Comparison of ENCODE assay signal across 25 cellular contexts in the genomic region with DNA sequence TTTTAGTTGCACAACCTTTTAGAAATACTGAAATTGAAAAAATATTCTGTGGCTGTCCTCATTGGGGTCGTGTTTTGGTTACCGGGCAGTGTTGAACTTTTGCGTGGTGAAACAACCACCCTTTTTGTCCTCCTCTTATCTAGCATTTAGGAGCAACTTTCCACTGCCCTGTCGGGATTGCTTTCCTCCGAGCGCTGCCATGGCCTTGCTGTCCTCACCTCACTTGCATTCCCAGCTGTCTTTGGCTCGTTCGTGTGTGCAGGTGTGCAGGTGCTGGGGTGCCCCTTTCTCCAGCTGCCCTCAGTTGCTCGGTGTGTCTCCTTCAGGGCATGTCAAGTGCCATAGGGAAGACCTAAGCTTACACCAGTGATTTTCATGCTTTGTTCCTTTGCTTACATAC.
"Had no signal": no experiment of that assay in that cellular context is flagged by ENCODE, and none has a peak within 500 bp of the region (broad histone marks: within the 10 kb centered on the region; RNA-seq: fewer than 3 reads in every experiment).

No MANE protein-coding gene starts in this region.

- H3K4me2 ChIP-seq: hepatocyte had no signal

- DNase-seq: colonic mucosa; effector CD8-positive, alpha-beta T cell; endodermal cell; foreskin keratinocyte; heart left ventricle; left colon; naive thymus-derived CD4-positive, alpha-beta T cell; occipital lobe; pancreas; spleen; stimulated activated CD4-positive, alpha-beta T cell treated with anti-CD3 and anti-CD28 coated beads, Interleukin-4, amount 100 ng/mL, for 4 hours; stimulated activated naive CD8-positive, alpha-beta T cell treated with anti-CD3 and anti-CD28 coated beads, Interleukin-15, Interleukin-2, amounts not matched to agents 100 U/mL and 50 U/mL, for 24 hours; substantia nigra; testis; tibial artery; upper lobe of left lung had no signal

- H3K27me3 Mint-ChIP-seq: central memory CD8-positive, alpha-beta T cell; dendritic cell treated with granulocyte-macrophage colony-stimulating factor and Interleukin-4, amounts not matched to agents 40 ng/mL and 50 ng/mL, for 4 days; memory B cell; naive thymus-derived CD4-positive, alpha-beta T cell; stimulated activated memory B cell treated with anti-CD40 and anti-IgM and Interleukin-4, amounts not matched to agents 10 μg/mL and 1 μg/mL and 100 μg/mL, for 72 hours had no signal

- H3K36me3 ChIP-seq: colonic mucosa, pancreas had no signal

- H2AFZ ChIP-seq: hepatocyte had no signal

- H3K9me3 ChIP-seq: colonic mucosa, esophagus muscularis mucosa, gastroesophageal sphincter, heart left ventricle, pancreas, spleen, testis, tibial artery, upper lobe of left lung had no signal

- H3K27ac ChIP-seq: colonic mucosa, esophagus muscularis mucosa, foreskin keratinocyte, gastroesophageal sphincter, hepatocyte, pancreas, testis, tibial artery had no signal

- H3K4me3 ChIP-seq: colonic mucosa, esophagus muscularis mucosa, gastroesophageal sphincter, heart left ventricle, hepatocyte, lung, pancreas, testis, tibial artery, upper lobe of left lung had no signal

- H3K9me3 Mint-ChIP-seq: central memory CD8-positive, alpha-beta T cell; dendritic cell treated with granulocyte-macrophage colony-stimulating factor and Interleukin-4, amounts not matched to agents 40 ng/mL and 50 ng/mL, for 4 days; endodermal cell; memory B cell; naive thymus-derived CD4-positive, alpha-beta T cell; nephron; stimulated activated memory B cell treated with anti-CD40 and anti-IgM and Interleukin-4, amounts not matched to agents 10 μg/mL and 1 μg/mL and 100 μg/mL, for 72 hours had no signal

- H3K4me1 ChIP-seq: colonic mucosa, pancreas, testis had no signal

- H3K4me3 Mint-ChIP-seq: central memory CD8-positive, alpha-beta T cell; dendritic cell treated with granulocyte-macrophage colony-stimulating factor and Interleukin-4, amounts not matched to agents 40 ng/mL and 50 ng/mL, for 4 days; endodermal cell; memory B cell; naive thymus-derived CD4-positive, alpha-beta T cell; nephron; stimulated activated memory B cell treated with anti-CD40 and anti-IgM and Interleukin-4, amounts not matched to agents 10 μg/mL and 1 μg/mL and 100 μg/mL, for 72 hours had no signal

- ATAC-seq: foreskin keratinocyte; gastroesophageal sphincter; left colon; naive thymus-derived CD4-positive, alpha-beta T cell; stimulated activated memory B cell treated with anti-CD40 and anti-IgM and Interleukin-4, amounts not matched to agents 10 μg/mL and 1 μg/mL and 100 μg/mL, for 72 hours; stimulated activated naive CD8-positive, alpha-beta T cell treated with anti-CD3 and anti-CD28 coated beads, Interleukin-15, Interleukin-2, amounts not matched to agents 100 U/mL and 50 U/mL, for 24 hours had no signal

- H3K27me3 ChIP-seq: colonic mucosa, esophagus muscularis mucosa, foreskin keratinocyte, gastroesophageal sphincter, heart left ventricle, hepatocyte, pancreas, spleen, testis, tibial artery, upper lobe of left lung had no signal

- H3K27ac Mint-ChIP-seq: endodermal cell; memory B cell; naive thymus-derived CD4-positive, alpha-beta T cell; stimulated activated memory B cell treated with anti-CD40 and anti-IgM and Interleukin-4, amounts not matched to agents 10 μg/mL and 1 μg/mL and 100 μg/mL, for 72 hours had no signal
